Comparison of ENCODE assay signal across 1 cellular context in genomic region chr7:98200364-98200763, GRCh38.
A peak's percentile ranks its signal among the peaks of the same experiment; 100 is the strongest.
TF ChIP-seq lines count a peak whose summit lies in the region.

No MANE protein-coding gene starts in this region.

TF ChIP-seq in GM12878, 131 proteins besides CTCF, POLR2A, EP300 and RAD21 (continued from another document and continues in another):
- TF ChIP-seq BCLAF1 (IDR thresholded peaks at IDR 0.05): no peak
- no peak for TF ChIP-seq STAT1 (conservative IDR thresholded peaks at IDR 0.05)
- no peak for TF ChIP-seq KAT2A (conservative IDR thresholded peaks at IDR 0.05; ENCODE audit: control insufficient read depth, low read depth, low read length)
- no peak for TF ChIP-seq NR2C2 (IDR thresholded peaks at IDR 0.05; ENCODE audit: borderline replicate concordance, control insufficient read depth, insufficient read length, low read depth)
- no peak for TF ChIP-seq BRCA1 (IDR thresholded peaks at IDR 0.05; ENCODE audit: low read depth, low read length)
- no peak for TF ChIP-seq SPI1 (IDR thresholded peaks at IDR 0.05; ENCODE audit: borderline replicate concordance, insufficient read depth, low read depth, low read length)
- peak; percentile 99 for TF ChIP-seq RUNX3 (IDR thresholded peaks at IDR 0.05; ENCODE audit: low read length)
- no peak; the same call in 1 of the 2 replicates for TF ChIP-seq IKZF1 (conservative IDR thresholded peaks at IDR 0.05)
- no peak for TF ChIP-seq HCFC1 (IDR thresholded peaks at IDR 0.05; ENCODE audit: low read length)
- TF ChIP-seq SRF (IDR thresholded peaks at IDR 0.05; ENCODE audit: low read depth in 2 of 2, low read length in 2 of 2): no peak
- no peak for TF ChIP-seq CEBPB (IDR thresholded peaks at IDR 0.05; ENCODE audit: borderline replicate concordance in 1 of 2, low read depth in 2 of 2, low read length in 2 of 2)
- TF ChIP-seq NBN (IDR thresholded peaks at IDR 0.05): no peak
- TF ChIP-seq SREBF2 (IDR thresholded peaks at IDR 0.05; ENCODE audit: low read length): no peak
- TF ChIP-seq LARP7 (IDR thresholded peaks at IDR 0.05): no peak
- no peak for TF ChIP-seq NFXL1 (IDR thresholded peaks at IDR 0.05; ENCODE audit: borderline replicate concordance)
- peak; percentile 57; the same call in 1 of the 2 replicates for TF ChIP-seq PML (IDR thresholded peaks at IDR 0.05; ENCODE audit: low read length)
- no peak for TF ChIP-seq SP1 (IDR thresholded peaks at IDR 0.05; ENCODE audit: low read depth, low read length)
- peak; percentile 94; the same call in 1 of the 2 replicates for TF ChIP-seq MTA3 (IDR thresholded peaks at IDR 0.05; ENCODE audit: borderline replicate concordance, low read length)
- TF ChIP-seq ATF2 (IDR thresholded peaks at IDR 0.05; ENCODE audit: low read length): peak; percentile 74; the same call in 1 of the 2 replicates
- TF ChIP-seq PRDM15 (CRISPR knock-in tag; IDR thresholded peaks at IDR 0.05): no peak
- no peak for TF ChIP-seq CUX1 (IDR thresholded peaks at IDR 0.05; ENCODE audit: insufficient replicate concordance, low read depth, low read length)
- no peak for TF ChIP-seq SMAD5 (IDR thresholded peaks at IDR 0.05; ENCODE audit: low read depth)
- TF ChIP-seq RAD51 (IDR thresholded peaks at IDR 0.05): no peak
- TF ChIP-seq MTA2 (IDR thresholded peaks at IDR 0.05; ENCODE audit: low read depth): no peak
- TF ChIP-seq BHLHE40 (IDR thresholded peaks at IDR 0.05; ENCODE audit: borderline replicate concordance in 1 of 2, low read depth in 2 of 2, low read length in 1 of 2): peak; percentile 94 to 98
- no peak for TF ChIP-seq E4F1 (IDR thresholded peaks at IDR 0.05; ENCODE audit: borderline replicate concordance, partially characterized antibody)
- TF ChIP-seq FOXK2 (IDR thresholded peaks at IDR 0.05): no peak
- no peak for TF ChIP-seq REST (IDR thresholded peaks at IDR 0.05; ENCODE audit: low read depth, low read length)
- peak; percentile 99 for TF ChIP-seq PAX5 (IDR thresholded peaks at IDR 0.05; ENCODE audit: borderline replicate concordance, low read depth, low read length)
- no peak for TF ChIP-seq POLR2AphosphoS5 (IDR thresholded peaks at IDR 0.05; ENCODE audit: low read length)
- TF ChIP-seq MAX (IDR thresholded peaks at IDR 0.05; ENCODE audit: low read depth, low read length): no peak
- no peak for TF ChIP-seq IRF5 (IDR thresholded peaks at IDR 0.05; ENCODE audit: borderline replicate concordance)
- peak; percentile 19 for TF ChIP-seq MEF2B (IDR thresholded peaks at IDR 0.05; ENCODE audit: partially characterized antibody, poor library complexity, severe bottlenecking)
- no peak for TF ChIP-seq ESRRA (IDR thresholded peaks at IDR 0.05; ENCODE audit: low read length)
- no peak for TF ChIP-seq CHD1 (IDR thresholded peaks at IDR 0.05; ENCODE audit: low read depth, low read length)
- TF ChIP-seq FOXM1 (IDR thresholded peaks at IDR 0.05; ENCODE audit: low read depth, low read length): 0 out of 2 replicates have a peak, but pooled peaks have one; percentile 63
